In genomic region chr12:12482959-12483358, GRCh38 we compare ENCODE assay signal across 1 cellular context.
TF ChIP-seq lines count a peak whose summit lies in the region.

No MANE protein-coding gene starts in this region.

TF ChIP-seq in GM12878, 131 proteins besides CTCF, POLR2A, EP300 and RAD21 (continued from another document and continues in another):
- TF ChIP-seq IRF4 (IDR thresholded peaks at IDR 0.05; ENCODE audit: low read depth, low read length): no peak
- no peak for TF ChIP-seq HDAC2 (IDR thresholded peaks at IDR 0.05)
- TF ChIP-seq DPF2 (IDR thresholded peaks at IDR 0.05): peak; percentile 78; the same call in 1 of the 2 replicates
- TF ChIP-seq ZNF687 (IDR thresholded peaks at IDR 0.05): peak; percentile 75
- TF ChIP-seq ZNF592 (IDR thresholded peaks at IDR 0.05): 0 out of 2 replicates have a peak, but pooled peaks have one; percentile 12
- no peak for TF ChIP-seq ZBTB4 (CRISPR knock-in tag; IDR thresholded peaks at IDR 0.05)
- TF ChIP-seq YBX1 (IDR thresholded peaks at IDR 0.05): no peak
- no peak for TF ChIP-seq ESRRA (IDR thresholded peaks at IDR 0.05; ENCODE audit: low read length)
- TF ChIP-seq BCL3 (IDR thresholded peaks at IDR 0.05; ENCODE audit: borderline replicate concordance, insufficient read depth, low read depth, low read length, poor library complexity, severe bottlenecking): no peak
- peak; percentile 37; the same call in 1 of the 2 replicates for TF ChIP-seq NFIC (IDR thresholded peaks at IDR 0.05; ENCODE audit: low read depth, low read length)
- no peak for TF ChIP-seq RBBP5 (conservative IDR thresholded peaks at IDR 0.05)
- no peak for TF ChIP-seq ZZZ3 (IDR thresholded peaks at IDR 0.05; ENCODE audit: control insufficient read depth, insufficient read length, low read depth)
- TF ChIP-seq RB1 (IDR thresholded peaks at IDR 0.05; ENCODE audit: borderline replicate concordance): no peak
- no peak for TF ChIP-seq RFX5 (IDR thresholded peaks at IDR 0.05; ENCODE audit: low read depth, low read length)
- no peak for TF ChIP-seq SMARCA5 (IDR thresholded peaks at IDR 0.05)
- TF ChIP-seq SKIL (IDR thresholded peaks at IDR 0.05; ENCODE audit: low read depth, poor library complexity, severe bottlenecking): no peak
- no peak for TF ChIP-seq POLR2AphosphoS5 (IDR thresholded peaks at IDR 0.05; ENCODE audit: low read length)
- no peak for TF ChIP-seq CHD4 (IDR thresholded peaks at IDR 0.05)
- TF ChIP-seq JUNB (IDR thresholded peaks at IDR 0.05): no peak
- no peak for TF ChIP-seq HCFC1 (IDR thresholded peaks at IDR 0.05; ENCODE audit: low read length)
- no peak for TF ChIP-seq TAF1 (IDR thresholded peaks at IDR 0.05; ENCODE audit: borderline replicate concordance, low read depth, low read length)
- TF ChIP-seq BMI1 (IDR thresholded peaks at IDR 0.05; ENCODE audit: borderline replicate concordance): peak; percentile 79
- TF ChIP-seq RELA (IDR thresholded peaks at IDR 0.05; ENCODE audit: borderline replicate concordance, partially characterized antibody): no peak
- no peak for TF ChIP-seq SREBF1 (IDR thresholded peaks at IDR 0.05; ENCODE audit: low read length)
- TF ChIP-seq NR2C2 (IDR thresholded peaks at IDR 0.05; ENCODE audit: borderline replicate concordance, control insufficient read depth, insufficient read length, low read depth): no peak
- TF ChIP-seq NFYA (IDR thresholded peaks at IDR 0.05; ENCODE audit: borderline replicate concordance, low read depth, low read length): no peak
- no peak for TF ChIP-seq ATF3 (IDR thresholded peaks at IDR 0.05; ENCODE audit: borderline replicate concordance, extremely low read depth, low read depth, low read length)
- no peak for TF ChIP-seq SMC3 (IDR thresholded peaks at IDR 0.05; ENCODE audit: borderline replicate concordance, low read length)
- TF ChIP-seq CREB1 (IDR thresholded peaks at IDR 0.05; ENCODE audit: low read depth): no peak
- TF ChIP-seq RUNX3 (IDR thresholded peaks at IDR 0.05; ENCODE audit: low read length): peak; percentile 73
- no peak for TF ChIP-seq CBX3 (IDR thresholded peaks at IDR 0.05; ENCODE audit: borderline replicate concordance, low read depth)
- no peak for TF ChIP-seq ZBED1 (IDR thresholded peaks at IDR 0.05; ENCODE audit: borderline replicate concordance)
- no peak for TF ChIP-seq E2F4 (IDR thresholded peaks at IDR 0.05; ENCODE audit: low read depth, low read length)
- no peak for TF ChIP-seq NKRF (conservative IDR thresholded peaks at IDR 0.05)
- TF ChIP-seq KAT2A (conservative IDR thresholded peaks at IDR 0.05; ENCODE audit: control insufficient read depth, low read depth, low read length): no peak
- TF ChIP-seq ZBTB33 (IDR thresholded peaks at IDR 0.05): 0 out of 2 replicates have a peak, but pooled peaks have one; percentile 19
- no peak for TF ChIP-seq NR2C1 (IDR thresholded peaks at IDR 0.05)
- TF ChIP-seq MEF2A (IDR thresholded peaks at IDR 0.05; ENCODE audit: insufficient read depth, low read depth, low read length): no peak
- TF ChIP-seq NBN (IDR thresholded peaks at IDR 0.05): peak; percentile 92
- no peak for TF ChIP-seq SUZ12 (IDR thresholded peaks at IDR 0.05; ENCODE audit: unreplicated experiment)
- TF ChIP-seq STAT3 (IDR thresholded peaks at IDR 0.05; ENCODE audit: low read depth, low read length): no peak
